Comparison of ENCODE assay signal across 3 cellular contexts in genomic region chr6:116859264-116859663, GRCh38.
TF ChIP-seq lines count a peak whose summit lies in the region.

No MANE protein-coding gene starts in this region.

TF ChIP-seq in SK-N-SH treated with all-trans-retinoic acid at 6 μM for 48 hours, 23 proteins besides CTCF, POLR2A, EP300 and RAD21 (continued from another document):
- TF ChIP-seq POU6F1 (CRISPR knock-in tag; IDR thresholded peaks at IDR 0.05; ENCODE audit: borderline replicate concordance, low read depth) (no peak), OSR1 (CRISPR knock-in tag; IDR thresholded peaks at IDR 0.05) (no peak), RARB (CRISPR knock-in tag; IDR thresholded peaks at IDR 0.05) (no peak), ZNF70 (CRISPR knock-in tag; IDR thresholded peaks at IDR 0.05) (no peak), ZFP30 (CRISPR knock-in tag; IDR thresholded peaks at IDR 0.05) (peak; percentile 96), GLIS3 (CRISPR knock-in tag; IDR thresholded peaks at IDR 0.05) (no peak)

TF ChIP-seq in HEK293, 187 proteins besides CTCF, POLR2A, EP300 and RAD21 (continued from another document):
- TF ChIP-seq ZNF280D (tag by site-specific recombination; IDR thresholded peaks at IDR 0.05) (peak; percentile 82; the same call in 1 of the 2 replicates), KLF8 (tag by site-specific recombination; IDR thresholded peaks at IDR 0.05) (0 out of 2 replicates have a peak, but pooled peaks have one; percentile 38), ZBTB8A (tag by site-specific recombination; IDR thresholded peaks at IDR 0.05) (no peak), ZNF626 (tag by site-specific recombination; IDR thresholded peaks at IDR 0.05) (0 out of 2 replicates have a peak, but pooled peaks have one; percentile 69), ZSCAN5A (tag by site-specific recombination; IDR thresholded peaks at IDR 0.05) (peak; percentile 98)

TF ChIP-seq in WTC11, 78 proteins besides CTCF, POLR2A, EP300 and RAD21 (continued from another document):
- TF ChIP-seq, protein P1, sequence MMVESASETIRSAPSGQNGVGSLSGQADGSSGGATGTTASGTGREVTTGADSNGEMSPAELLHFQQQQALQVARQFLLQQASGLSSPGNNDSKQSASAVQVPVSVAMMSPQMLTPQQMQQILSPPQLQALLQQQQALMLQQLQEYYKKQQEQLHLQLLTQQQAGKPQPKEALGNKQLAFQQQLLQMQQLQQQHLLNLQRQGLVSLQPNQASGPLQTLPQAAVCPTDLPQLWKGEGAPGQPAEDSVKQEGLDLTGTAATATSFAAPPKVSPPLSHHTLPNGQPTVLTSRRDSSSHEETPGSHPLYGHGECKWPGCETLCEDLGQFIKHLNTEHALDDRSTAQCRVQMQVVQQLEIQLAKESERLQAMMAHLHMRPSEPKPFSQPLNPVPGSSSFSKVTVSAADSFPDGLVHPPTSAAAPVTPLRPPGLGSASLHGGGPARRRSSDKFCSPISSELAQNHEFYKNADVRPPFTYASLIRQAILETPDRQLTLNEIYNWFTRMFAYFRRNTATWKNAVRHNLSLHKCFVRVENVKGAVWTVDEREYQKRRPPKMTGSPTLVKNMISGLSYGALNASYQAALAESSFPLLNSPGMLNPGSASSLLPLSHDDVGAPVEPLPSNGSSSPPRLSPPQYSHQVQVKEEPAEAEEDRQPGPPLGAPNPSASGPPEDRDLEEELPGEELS (CRISPR knock-in tag; IDR thresholded peaks at IDR 0.05): no peak
- TF ChIP-seq NFATC4 (CRISPR knock-in tag; IDR thresholded peaks at IDR 0.05): no peak
- no peak for TF ChIP-seq MAX (CRISPR knock-in tag; IDR thresholded peaks at IDR 0.05)
- TF ChIP-seq RORB (CRISPR knock-in tag; IDR thresholded peaks at IDR 0.05): no peak
- no peak for TF ChIP-seq TP53 (CRISPR knock-in tag; IDR thresholded peaks at IDR 0.05)
